In genomic region chr7:28977881-28978280, GRCh38 we compare ENCODE assay signal across 25 cellular contexts. TPM values are rescaled to one million over a fixed set of nuclear protein-coding genes. Genes with fewer than 3 reads are reported as not detected.
"Had no signal": no experiment of that assay in that cellular context is flagged by ENCODE, and none has a peak within 500 bp of the region (broad histone marks: within the 10 kb centered on the region; RNA-seq: fewer than 3 reads in every experiment).

No MANE protein-coding gene starts in this region.

- DNase-seq: head of caudate nucleus; hippocampal formation; left ventricle myocardium inferior; lower lobe of right lung; mammary epithelial cell; mesenchymal stem cell; mucosa of descending colon; naive thymus-derived CD4-positive, alpha-beta T cell; ovary; retina; right cardiac atrium; stimulated activated CD4-positive, alpha-beta T cell treated with anti-CD3 and anti-CD28 coated beads, Interleukin-12 subunit alpha, Interleukin-12 subunit beta, amount 100 ng/mL, for 4 hours; stimulated activated CD4-positive, alpha-beta T cell treated with anti-CD3 and anti-CD28 coated beads, Interleukin-15, amount 100 ng/mL, for 24 hours; stimulated activated CD4-positive, alpha-beta T cell treated with anti-CD3 and anti-CD28 coated beads, Interleukin-2, amount 100 ng/mL, for 24 hours; stimulated activated CD4-positive, alpha-beta T cell treated with anti-CD3 and anti-CD28 coated beads, Interleukin-4, amount 100 ng/mL, for 1 hour; stimulated activated naive CD4-positive, alpha-beta T cell treated with Interleukin-2 at 50 U/mL for 16 hours; stimulated activated naive CD8-positive, alpha-beta T cell treated with anti-CD3 and anti-CD28 coated beads, Interleukin-15, amount 100 ng/mL, for 72 hours; substantia nigra; upper lobe of left lung had no signal

- H3K27ac ChIP-seq: left ventricle myocardium inferior, lower lobe of right lung, ovary, prostate gland, skin epidermis, tibial nerve, upper lobe of left lung, vagina had no signal

- H3K4me1 ChIP-seq: left ventricle myocardium inferior, prostate gland, tibial nerve had no signal

- H3K9me3 ChIP-seq: ovary, prostate gland, vagina had no signal

- H3K36me3 ChIP-seq: left ventricle myocardium inferior, lower lobe of right lung, ovary, prostate gland, tibial nerve, upper lobe of left lung, vagina had no signal

- H3K27me3 ChIP-seq: ovary, tibial nerve, upper lobe of left lung, vagina had no signal

- H3K4me3 ChIP-seq: left ventricle myocardium inferior, lower lobe of right lung, mucosa of descending colon, ovary, prostate gland, skin epidermis, tibial nerve, upper lobe of left lung, vagina had no signal

- ATAC-seq: lower lobe of right lung; mucosa of descending colon; naive thymus-derived CD4-positive, alpha-beta T cell; natural killer cell treated with Interleukin-12 subunit alpha and Interleukin-12 subunit beta and Interleukin-15 and Interleukin-18, amount 100 ng/mL, for 72 hours; right cardiac atrium; sciatic nerve; stimulated activated naive CD8-positive, alpha-beta T cell treated with anti-CD3 and anti-CD28 coated beads, Interleukin-15, amount 100 ng/mL, for 72 hours had no signal

RNA-seq across cellular contexts. Expression of gene TRIL, which starts 19.8 kb away (rescaled TPM):
- polyA plus RNA-seq: naive thymus-derived CD4-positive, alpha-beta T cell had no signal
